Comparison of ENCODE assay signal across 8 cellular contexts in the genomic region with DNA sequence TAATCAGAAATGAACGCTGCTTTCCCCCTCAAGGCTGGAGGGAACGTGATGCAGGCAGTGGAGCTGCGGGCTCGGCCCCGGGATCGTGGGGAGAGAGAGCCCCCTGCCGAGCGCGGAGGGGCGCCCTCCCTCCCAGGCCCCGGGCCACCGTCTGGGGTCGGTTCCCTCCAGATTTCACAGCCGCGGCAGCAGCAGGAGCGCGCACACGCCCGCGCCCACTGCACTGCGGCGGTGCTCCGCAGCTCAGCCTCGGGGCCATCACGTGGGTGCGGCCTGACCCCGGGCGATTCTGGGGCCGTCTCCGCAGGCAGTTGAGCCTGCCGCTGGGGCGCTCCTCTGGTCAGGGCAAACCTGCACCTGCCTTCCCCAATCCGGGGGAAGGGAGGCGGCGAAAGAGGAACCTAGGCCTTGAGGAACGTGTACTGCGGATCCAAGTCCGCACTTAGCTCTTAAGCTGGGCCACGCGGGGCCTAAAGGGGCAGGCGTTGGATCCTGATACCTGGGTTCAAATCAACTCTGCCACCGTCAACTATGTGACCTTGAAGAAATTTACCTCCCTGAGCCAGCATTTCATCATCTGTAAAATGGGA. TPM values are rescaled to one million over a fixed set of nuclear protein-coding genes. Genes with fewer than 3 reads are reported as not detected.
DNase-seq lines count a peak whose midpoint lies in the region; ATAC-seq and TF ChIP-seq lines count a peak whose summit lies in the region.

No MANE protein-coding gene starts in this region.

- H3K9me3 ChIP-seq in Caco-2 (no peaks in the 10 kb centered on the region), Karpas-422 (ENCODE audit: low read length) (no peaks in the 10 kb centered on the region), parathyroid adenoma (ENCODE audit: control insufficient read depth, low read length) (no peaks in the 10 kb centered on the region)

- H3K9ac ChIP-seq in Karpas-422 (ENCODE audit: low read length) = peak overlapping the region; percentile 58
- H3K9ac ChIP-seq in parathyroid adenoma = no peak overlapping the region

- no peak overlapping the region for H3K27ac Mint-ChIP-seq in Caco-2 (ENCODE audit: unreplicated experiment)
- H3K27ac Mint-ChIP-seq in activated naive CD8-positive, alpha-beta T cell treated with anti-CD3 and anti-CD28 coated beads for 36 hours = no peak overlapping the region

- ATAC-seq in GM19467 (IDR thresholded peaks at IDR 0.05; ENCODE audit: unreplicated experiment) (peak; percentile 74), left ventricle myocardium superior (peak; percentile 78)

- H3K4me3 Mint-ChIP-seq in Caco-2 (ENCODE audit: unreplicated experiment) = peak overlapping the region; percentile 34
- peak overlapping the region; percentile 44 for H3K4me3 Mint-ChIP-seq in activated naive CD8-positive, alpha-beta T cell treated with anti-CD3 and anti-CD28 coated beads for 36 hours

- H3K27me3 ChIP-seq in Caco-2 (replicated peaks; ENCODE audit: control insufficient read depth, insufficient read depth, low read length) = no peaks in the 10 kb centered on the region
- H3K27me3 ChIP-seq in Karpas-422 (ENCODE audit: low read length) = no peaks in the 10 kb centered on the region
- H3K27me3 ChIP-seq in parathyroid adenoma (ENCODE audit: control insufficient read depth, insufficient read depth, low read length) = no peaks in the 10 kb centered on the region

- H3K9me2 ChIP-seq in Karpas-422 (replicated peaks; ENCODE audit: insufficient read depth, low read length) = no peaks in the 10 kb centered on the region

- no peaks in the 10 kb centered on the region for H4K20me1 ChIP-seq in Karpas-422 (ENCODE audit: insufficient read depth, low read depth, low read length)

- peaks cover 7% of the 10 kb centered on the region for H3K4me1 Mint-ChIP-seq in Caco-2 (ENCODE audit: low read depth, unreplicated experiment)
- H3K4me1 Mint-ChIP-seq in activated naive CD8-positive, alpha-beta T cell treated with anti-CD3 and anti-CD28 coated beads for 36 hours = peaks cover 8% of the 10 kb centered on the region

- H3K4me3 ChIP-seq in Caco-2 (ENCODE audit: low read depth, low read length) (peak overlapping the region; percentile 33), Karpas-422 (ENCODE audit: low read length) (peak overlapping the region; percentile 50; the same call in 1 of the 2 replicates), parathyroid adenoma (ENCODE audit: low read depth, low read length) (no peak overlapping the region)

- no TSS peak for BruUV-seq in Caco-2 (replicated peaks; lab: Mats Ljungman, UMichigan)

- H3K36me3 ChIP-seq in Caco-2 (ENCODE audit: control insufficient read depth, insufficient read depth, low read length) = no peaks in the 10 kb centered on the region
- H3K36me3 ChIP-seq in Karpas-422 (ENCODE audit: insufficient read depth, low read length) = no peaks in the 10 kb centered on the region
- no peaks in the 10 kb centered on the region for H3K36me3 ChIP-seq in parathyroid adenoma (ENCODE audit: control insufficient read depth, insufficient read depth, low read length)

- POLR2A ChIA-PET in Caco-2 (lab: Charles Lee) = interaction anchor here (1.1 to 2.4 kb wide), 2 partner anchors 10 to 29 kb away, joined by 3 to 10 read pairs; partner anchors contain the start of gene DELE1

- intact Hi-C loops in Caco-2 (cut with micrococcal nuclease; ENCODE audit: unreplicated experiment) (loop anchor here (1.0 kb wide), 1 partner anchor 25 kb away; no protein-coding TSS in a partner anchor), left ventricle myocardium superior (cut with micrococcal nuclease) (no loop called here)

- H3K4me2 ChIP-seq in Karpas-422 (ENCODE audit: low read depth, low read length, poor library complexity, severe bottlenecking) = peak overlapping the region; percentile 63
- peak overlapping the region; percentile 47 for H3K4me2 ChIP-seq in parathyroid adenoma (ENCODE audit: low read length)

- peak; percentile 51 to 63 for DNase-seq in Caco-2
- DNase-seq in Karpas-422 = peak; percentile 53
- DNase-seq in activated naive CD8-positive, alpha-beta T cell treated with anti-CD3 and anti-CD28 coated beads for 36 hours = peak; percentile 48
- peak; percentile 73 for DNase-seq in left ventricle myocardium superior
- no peak for DNase-seq in cerebellar nuclear complex (lab: John Stamatoyannopoulos, UW)
- no peak for DNase-seq in SW 1271 (lab: John Stamatoyannopoulos, UW)

- H3K79me2 ChIP-seq in Karpas-422 (ENCODE audit: low read length) (no peaks in the 10 kb centered on the region), parathyroid adenoma (no peaks in the 10 kb centered on the region)

- TF ChIP-seq CTCF in Caco-2 (IDR thresholded peaks at IDR 0.05; ENCODE audit: insufficient read depth in 1 of 2, low read depth in 1 of 2, low read length in 1 of 2, severe bottlenecking in 1 of 2, unreplicated experiment in 1 of 2) (peak in 1 of 2 experiments; percentile 45), parathyroid adenoma (IDR thresholded peaks at IDR 0.05) (peak; percentile 73)

- peak overlapping the region; percentile 90 for H2AFZ ChIP-seq in Karpas-422 (ENCODE audit: low read length)
- H2AFZ ChIP-seq in parathyroid adenoma = peak overlapping the region; percentile 84

- CTCF ChIA-PET in Caco-2 (lab: Charles Lee) = interaction anchor here (0.6 to 4.0 kb wide), 6 partner anchors 9 to 256 kb away, joined by 3 to 17 read pairs (median 6); partner anchors contain the start of gene DELE1

- H3K4me1 ChIP-seq in Caco-2 (peaks cover 6% of the 10 kb centered on the region), Karpas-422 (ENCODE audit: low read length) (peaks cover 28% of the 10 kb centered on the region), parathyroid adenoma (no peaks in the 10 kb centered on the region)

- H3K9me3 Mint-ChIP-seq in Caco-2 (ENCODE audit: unreplicated experiment) = no peaks in the 10 kb centered on the region
- H3K9me3 Mint-ChIP-seq in activated naive CD8-positive, alpha-beta T cell treated with anti-CD3 and anti-CD28 coated beads for 36 hours = no peaks in the 10 kb centered on the region

- no peaks in the 10 kb centered on the region for H3K36me3 Mint-ChIP-seq in Caco-2 (ENCODE audit: insufficient read depth, unreplicated experiment)
- H3K36me3 Mint-ChIP-seq in activated naive CD8-positive, alpha-beta T cell treated with anti-CD3 and anti-CD28 coated beads for 36 hours = no peaks in the 10 kb centered on the region

- no peak overlapping the region for H3K27ac ChIP-seq in Karpas-422 (ENCODE audit: low read length)
- no peak overlapping the region for H3K27ac ChIP-seq in parathyroid adenoma

- no peaks in the 10 kb centered on the region for H3K27me3 Mint-ChIP-seq in Caco-2 (ENCODE audit: insufficient read depth, unreplicated experiment)
- peaks cover 34% of the 10 kb centered on the region for H3K27me3 Mint-ChIP-seq in activated naive CD8-positive, alpha-beta T cell treated with anti-CD3 and anti-CD28 coated beads for 36 hours

RNA-seq across cellular contexts. Expression of gene DELE1, which starts 9.4 kb away (rescaled TPM):
- total RNA-seq in Caco-2 (2022) (67.6 and 78.6 TPM in 2 replicates), left ventricle myocardium superior (107 TPM)
- 100 and 124 TPM in 2 replicates for total RNA-seq in Karpas-422 (2014; rRNA removed; shearing (Covaris generic); ENCODE audit: low replicate concordance)
- total RNA-seq in activated naive CD8-positive, alpha-beta T cell treated with anti-CD3 and anti-CD28 coated beads for 36 hours = 10 to 100 TPM; 46.4 to 51.6 TPM

RNA-seq across cellular contexts. Expression of gene PCDH1, which starts 36.0 kb away (rescaled TPM):
- total RNA-seq in Caco-2 (2022) (1.5 and 1.8 TPM in 2 replicates), left ventricle myocardium superior (17.2 TPM)
- total RNA-seq in Karpas-422 (2014; rRNA removed; shearing (Covaris generic); ENCODE audit: low replicate concordance) = not detected in 2 replicates
- not detected for total RNA-seq in activated naive CD8-positive, alpha-beta T cell treated with anti-CD3 and anti-CD28 coated beads for 36 hours

RNA-seq across cellular contexts. Expression of gene PCDH12, which starts 43.8 kb away (rescaled TPM):
- total RNA-seq in Caco-2 (2022) (not detected in 2 replicates), left ventricle myocardium superior (11.1 TPM)
- not detected in 2 replicates for total RNA-seq in Karpas-422 (2014; rRNA removed; shearing (Covaris generic); ENCODE audit: low replicate concordance)
- 1 to 10 TPM; 1.3 to 1.5 TPM for total RNA-seq in activated naive CD8-positive, alpha-beta T cell treated with anti-CD3 and anti-CD28 coated beads for 36 hours

RNA-seq across cellular contexts. Expression of gene RNF14, which starts 54.7 kb away (rescaled TPM):
- total RNA-seq in Caco-2 (2022) (35.1 and 38.7 TPM in 2 replicates), left ventricle myocardium superior (99.8 TPM)
- total RNA-seq in Karpas-422 (2014; rRNA removed; shearing (Covaris generic); ENCODE audit: low replicate concordance) = 38.0 and 41.9 TPM in 2 replicates
- total RNA-seq in activated naive CD8-positive, alpha-beta T cell treated with anti-CD3 and anti-CD28 coated beads for 36 hours = 10 to 100 TPM; 44.9 to 45.4 TPM

Comparison
In these comparisons a context has a peak if more than half of its experiments do, and no peak if none do; other contexts are left out.
1. DNase-seq: peak in Caco-2 (2 of 2), Karpas-422 (single experiment), activated naive CD8-positive, alpha-beta T cell treated with anti-CD3 and anti-CD28 coated beads for 36 hours (single experiment) and left ventricle myocardium superior (single experiment); none in cerebellar nuclear complex (0 of 2) and SW 1271 (0 of 2).